In the genomic region with DNA sequence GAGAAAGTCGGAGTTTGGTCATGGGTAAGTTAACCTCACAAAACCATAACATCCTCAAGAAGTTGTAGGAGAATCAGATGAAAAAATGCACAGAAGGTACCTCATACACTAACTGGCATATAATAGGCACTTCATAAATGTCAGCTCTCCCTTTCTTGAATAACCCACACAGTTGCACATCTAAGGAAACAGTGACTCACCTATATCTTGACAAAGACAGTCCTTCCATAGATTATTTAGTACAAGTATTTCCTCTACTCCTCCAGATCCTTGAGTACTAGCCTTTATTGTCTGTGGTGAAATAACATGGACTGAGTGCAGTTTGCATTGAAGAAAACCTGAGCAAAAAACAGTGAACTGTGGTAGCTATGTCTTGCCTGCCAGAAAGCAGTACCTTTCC, we compare ENCODE assay signal across 17 cellular contexts.
"Had no signal": no experiment of that assay in that cellular context is flagged by ENCODE, and none has a peak within 500 bp of the region (broad histone marks: within the 10 kb centered on the region; RNA-seq: fewer than 3 reads in every experiment).

No MANE protein-coding gene starts in this region.

- H3K27me3 ChIP-seq: esophagus squamous epithelium, gastrocnemius medialis, right lobe of liver, upper lobe of right lung had no signal

- H3K4me3 ChIP-seq: esophagus squamous epithelium, gastrocnemius medialis, left ventricle myocardium inferior, prostate gland, right lobe of liver, upper lobe of right lung had no signal

- DNase-seq: activated CD4-positive, alpha-beta T cell treated with anti-CD3 and anti-CD28 coated beads for 1 hour; activated CD4-positive, alpha-beta T cell treated with anti-CD3 and anti-CD28 coated beads, Interleukin-2, amount 50 U/mL, for 48 hours; activated gamma-delta T cell treated with Interleukin-2 at 50 U/mL for 16 hours; activated T-cell treated with anti-CD3 and anti-CD28 coated beads, Interleukin-2, amount 50 U/mL, for 48 hours; cerebellar nuclear complex; esophagus squamous epithelium; gastrocnemius medialis; kidney; left ventricle myocardium inferior; mesendoderm; occipital lobe; right lobe of liver; stimulated activated CD4-positive, alpha-beta T cell treated with anti-CD3 and anti-CD28 coated beads, Interleukin-2, amount 100 ng/mL, for 24 hours; stimulated activated naive B cell treated with anti-CD40 and anti-IgM and Interleukin-4, amounts not matched to agents 10 μg/mL and 1 μg/mL and 100 μg/mL, for 72 hours; T-helper 2 cell; upper lobe of right lung had no signal

- FAIRE-seq: kidney had no signal

- H3K36me3 ChIP-seq: esophagus squamous epithelium, gastrocnemius medialis, left ventricle myocardium inferior, prostate gland, right lobe of liver, upper lobe of right lung had no signal
